28 cellular contexts compared by ENCODE assay signal in the genomic region with DNA sequence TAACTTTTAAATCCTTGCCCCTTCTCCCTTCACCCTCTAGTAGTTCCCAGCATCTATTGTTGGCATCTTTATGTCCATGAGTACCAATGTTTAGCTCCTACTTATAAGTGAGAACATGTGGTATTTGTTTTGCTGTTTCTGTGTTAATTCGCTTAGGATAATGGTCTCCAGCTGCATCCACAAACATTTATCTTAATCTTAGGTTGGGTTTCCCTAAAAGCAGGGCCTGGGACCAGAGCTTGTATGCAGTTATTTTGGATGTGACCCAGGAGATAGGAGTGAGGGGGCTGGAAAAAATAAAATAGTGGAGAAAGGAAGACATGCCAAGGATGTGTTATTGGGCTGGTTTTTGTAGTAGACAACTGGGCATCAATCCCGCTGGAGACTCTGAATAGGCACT.
"Had no signal": no experiment of that assay in that cellular context is flagged by ENCODE, and none has a peak within 500 bp of the region (broad histone marks: within the 10 kb centered on the region; RNA-seq: fewer than 3 reads in every experiment).

No MANE protein-coding gene starts in this region.

- ATAC-seq: stimulated activated effector memory CD8-positive, alpha-beta T cell treated with anti-CD3 and anti-CD28 coated beads, Interleukin-12 subunit alpha, Interleukin-12 subunit beta, amount 100 ng/mL, for 72 hours; stimulated activated memory B cell treated with anti-CD40 and anti-IgM and Interleukin-4, amounts not matched to agents 10 μg/mL and 1 μg/mL and 100 μg/mL, for 72 hours; stimulated activated naive B cell treated with anti-CD40 and anti-IgM and Interleukin-4, amounts not matched to agents 10 μg/mL and 1 μg/mL and 100 μg/mL, for 72 hours; stimulated activated naive CD8-positive, alpha-beta T cell treated with anti-CD3 and anti-CD28 coated beads, Interleukin-15, amount 100 ng/mL, for 72 hours; stimulated activated naive CD8-positive, alpha-beta T cell treated with anti-CD3 and anti-CD28 coated beads, Interleukin-15, Interleukin-2, amounts not matched to agents 100 U/mL and 50 U/mL, for 24 hours; upper lobe of right lung had no signal

- H3K4me1 ChIP-seq: stomach, suprapubic skin, testis, thyroid gland, tibial artery, tibial nerve, transverse colon, upper lobe of left lung, upper lobe of right lung, uterus, vagina had no signal

- H3K27me3 ChIP-seq: stomach, suprapubic skin, testis, thyroid gland, tibial artery, tibial nerve, transverse colon, upper lobe of left lung, upper lobe of right lung, uterus, vagina had no signal

- H3K36me3 ChIP-seq: stomach, suprapubic skin, thoracic aorta, thyroid gland, tibial artery, tibial nerve, transverse colon, upper lobe of left lung, upper lobe of right lung, uterus, vagina had no signal

- H3K27me3 Mint-ChIP-seq: stimulated activated memory B cell treated with anti-CD40 and anti-IgM and Interleukin-4, amounts not matched to agents 10 μg/mL and 1 μg/mL and 100 μg/mL, for 72 hours; stimulated activated naive B cell treated with anti-CD40 and anti-IgM and Interleukin-4, amounts not matched to agents 10 μg/mL and 1 μg/mL and 100 μg/mL, for 72 hours; stimulated activated naive CD8-positive, alpha-beta T cell treated with anti-CD3 and anti-CD28 coated beads, Interleukin-15, Interleukin-2, amounts not matched to agents 100 ng/mL and 50 ng/mL, for 24 hours; type B pancreatic cell had no signal

- H3K36me3 Mint-ChIP-seq: stimulated activated effector memory CD8-positive, alpha-beta T cell treated with anti-CD3 and anti-CD28 coated beads, Interleukin-12 subunit alpha, Interleukin-12 subunit beta, amount 100 ng/mL, for 72 hours; stimulated activated memory B cell treated with anti-CD40 and anti-IgM and Interleukin-4, amounts not matched to agents 10 μg/mL and 1 μg/mL and 100 μg/mL, for 72 hours; stimulated activated naive B cell treated with anti-CD40 and anti-IgM and Interleukin-4, amounts not matched to agents 10 μg/mL and 1 μg/mL and 100 μg/mL, for 72 hours; type B pancreatic cell had no signal

- H3K27ac Mint-ChIP-seq: stimulated activated effector memory CD8-positive, alpha-beta T cell treated with anti-CD3 and anti-CD28 coated beads, Interleukin-12 subunit alpha, Interleukin-12 subunit beta, amount 100 ng/mL, for 72 hours; stimulated activated memory B cell treated with anti-CD40 and anti-IgM and Interleukin-4, amounts not matched to agents 10 μg/mL and 1 μg/mL and 100 μg/mL, for 72 hours; stimulated activated naive B cell treated with anti-CD40 and anti-IgM and Interleukin-4, amounts not matched to agents 10 μg/mL and 1 μg/mL and 100 μg/mL, for 72 hours; stimulated activated naive CD8-positive, alpha-beta T cell treated with anti-CD3 and anti-CD28 coated beads, Interleukin-15, amount 100 ng/mL, for 72 hours; stimulated activated naive CD8-positive, alpha-beta T cell treated with anti-CD3 and anti-CD28 coated beads, Interleukin-15, Interleukin-2, amounts not matched to agents 100 ng/mL and 50 ng/mL, for 24 hours; type B pancreatic cell had no signal

- H3K4me1 Mint-ChIP-seq: stimulated activated effector memory CD8-positive, alpha-beta T cell treated with anti-CD3 and anti-CD28 coated beads, Interleukin-12 subunit alpha, Interleukin-12 subunit beta, amount 100 ng/mL, for 72 hours; stimulated activated memory B cell treated with anti-CD40 and anti-IgM and Interleukin-4, amounts not matched to agents 10 μg/mL and 1 μg/mL and 100 μg/mL, for 72 hours; stimulated activated naive B cell treated with anti-CD40 and anti-IgM and Interleukin-4, amounts not matched to agents 10 μg/mL and 1 μg/mL and 100 μg/mL, for 72 hours; stimulated activated naive CD8-positive, alpha-beta T cell treated with anti-CD3 and anti-CD28 coated beads, Interleukin-15, amount 100 ng/mL, for 72 hours had no signal

- H3K9me3 Mint-ChIP-seq: stimulated activated effector memory CD8-positive, alpha-beta T cell treated with anti-CD3 and anti-CD28 coated beads, Interleukin-12 subunit alpha, Interleukin-12 subunit beta, amount 100 ng/mL, for 72 hours; stimulated activated memory B cell treated with anti-CD40 and anti-IgM and Interleukin-4, amounts not matched to agents 10 μg/mL and 1 μg/mL and 100 μg/mL, for 72 hours; stimulated activated naive B cell treated with anti-CD40 and anti-IgM and Interleukin-4, amounts not matched to agents 10 μg/mL and 1 μg/mL and 100 μg/mL, for 72 hours; stimulated activated naive CD8-positive, alpha-beta T cell treated with anti-CD3 and anti-CD28 coated beads, Interleukin-15, amount 100 ng/mL, for 72 hours; stimulated activated naive CD8-positive, alpha-beta T cell treated with anti-CD3 and anti-CD28 coated beads, Interleukin-15, Interleukin-2, amounts not matched to agents 100 ng/mL and 50 ng/mL, for 24 hours had no signal

- H3K27ac ChIP-seq: stomach, suprapubic skin, testis, thoracic aorta, thyroid gland, tibial artery, tibial nerve, transverse colon, upper lobe of left lung, upper lobe of right lung, uterus, vagina had no signal

- H3K4me3 Mint-ChIP-seq: stimulated activated effector memory CD8-positive, alpha-beta T cell treated with anti-CD3 and anti-CD28 coated beads, Interleukin-12 subunit alpha, Interleukin-12 subunit beta, amount 100 ng/mL, for 72 hours; stimulated activated memory B cell treated with anti-CD40 and anti-IgM and Interleukin-4, amounts not matched to agents 10 μg/mL and 1 μg/mL and 100 μg/mL, for 72 hours; stimulated activated naive B cell treated with anti-CD40 and anti-IgM and Interleukin-4, amounts not matched to agents 10 μg/mL and 1 μg/mL and 100 μg/mL, for 72 hours; stimulated activated naive CD8-positive, alpha-beta T cell treated with anti-CD3 and anti-CD28 coated beads, Interleukin-15, amount 100 ng/mL, for 72 hours; stimulated activated naive CD8-positive, alpha-beta T cell treated with anti-CD3 and anti-CD28 coated beads, Interleukin-15, Interleukin-2, amounts not matched to agents 100 ng/mL and 50 ng/mL, for 24 hours; type B pancreatic cell had no signal

- H3K9me3 ChIP-seq: stomach, suprapubic skin, testis, thoracic aorta, thyroid gland, tibial artery, tibial nerve, transverse colon, upper lobe of left lung, upper lobe of right lung, uterus, vagina had no signal

- DNase-seq: stimulated activated CD4-positive, alpha-beta T cell treated with anti-CD3 and anti-CD28 coated beads, Interleukin-2, amount 100 ng/mL, for 48 hours; stimulated activated CD4-positive, alpha-beta T cell treated with anti-CD3 and anti-CD28 coated beads, Interleukin-4, amount 100 ng/mL, for 1 hour; stimulated activated CD4-positive, alpha-beta T cell treated with anti-CD3 and anti-CD28 coated beads, Interleukin-4, amount 100 ng/mL, for 24 hours; stimulated activated CD4-positive, alpha-beta T cell treated with anti-CD3 and anti-CD28 coated beads, Interleukin-4, amount 100 ng/mL, for 4 hours; stimulated activated CD8-positive, alpha-beta memory T cell treated with anti-CD3 and anti-CD28 coated beads, Interleukin-4, amount 100 ng/mL, for 48 hours; stimulated activated naive B cell treated with anti-CD40 and anti-IgM and Interleukin-4, amounts not matched to agents 10 μg/mL and 1 μg/mL and 100 μg/mL, for 72 hours; stimulated activated naive CD4-positive, alpha-beta T cell; stimulated activated naive CD4-positive, alpha-beta T cell treated with Interleukin-2 at 50 U/mL for 16 hours; stimulated activated naive CD8-positive, alpha-beta T cell treated with anti-CD3 and anti-CD28 coated beads, Interleukin-15, amount 100 ng/mL, for 72 hours; stimulated activated naive CD8-positive, alpha-beta T cell treated with anti-CD3 and anti-CD28 coated beads, Interleukin-15, Interleukin-2, amounts not matched to agents 100 U/mL and 50 U/mL, for 24 hours; stomach; substantia nigra; testis; thyroid gland; tibial artery; transverse colon; trophoblast cell; upper lobe of left lung; upper lobe of right lung; uterus had no signal

- H3K4me3 ChIP-seq: stomach, suprapubic skin, testis, thoracic aorta, thyroid gland, tibial artery, tibial nerve, transverse colon, upper lobe of left lung, upper lobe of right lung, uterus, vagina had no signal
